ENCODE assay signal across 22 cellular contexts in the genomic region with DNA sequence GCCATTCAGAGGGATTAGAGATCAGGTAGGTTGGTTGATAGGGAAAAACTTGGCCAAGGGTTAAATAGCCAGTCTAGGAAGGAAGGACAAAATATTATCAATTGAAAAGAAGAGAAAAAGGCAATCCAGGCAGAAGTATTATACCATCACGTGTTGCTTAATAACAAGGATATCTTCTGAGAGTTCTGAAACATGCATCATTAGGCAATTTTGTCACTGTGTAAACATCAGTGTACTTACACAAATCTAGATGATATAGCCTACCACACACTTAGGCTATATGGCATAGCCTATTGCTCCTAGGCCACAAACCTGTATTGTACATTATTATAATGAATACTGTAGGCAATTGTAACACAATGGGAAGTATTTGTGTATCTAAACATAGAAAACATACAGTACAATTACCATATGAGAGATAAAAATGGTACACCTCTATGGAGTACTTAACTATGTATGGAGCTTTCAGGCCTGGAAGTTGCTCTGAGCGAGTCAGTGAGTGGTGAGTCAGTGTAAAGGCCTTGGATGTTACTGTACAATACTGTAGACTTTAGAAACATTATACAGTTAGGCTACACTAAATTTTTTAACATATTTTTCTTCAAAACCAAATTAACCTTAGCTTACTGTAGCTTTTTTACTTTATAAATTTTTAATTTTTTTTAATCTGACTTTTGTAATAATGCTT. TPM values are rescaled to one million over a fixed set of nuclear protein-coding genes. Genes with fewer than 3 reads are reported as not detected.
A peak's percentile ranks its signal among the peaks of the same experiment; 100 is the strongest.
DNase-seq lines count a peak whose midpoint lies in the region; ATAC-seq, FAIRE-seq and TF ChIP-seq lines count a peak whose summit lies in the region.
"Had no signal": no experiment of that assay in that cellular context is flagged by ENCODE, and none has a peak within 500 bp of the region (broad histone marks: within the 10 kb centered on the region; RNA-seq: fewer than 3 reads in every experiment).

No MANE protein-coding gene starts in this region.

- intact Hi-C loops in A673 (cut with micrococcal nuclease; ENCODE audit: unreplicated experiment) = loop anchor here (10.0 kb wide), 1 partner anchor 236 kb away; no protein-coding TSS in a partner anchor

- no peak for ATAC-seq in GM18505 (IDR thresholded peaks at IDR 0.05; ENCODE audit: unreplicated experiment)
- ATAC-seq: gastrocnemius medialis had no signal

- FAIRE-seq in astrocyte (lab: Jason Lieb, UNC) = peak; percentile 54

- no peaks in the 10 kb centered on the region for H4K20me1 ChIP-seq in astrocyte (ENCODE audit: insufficient read depth, low read length)

- H3K79me2 ChIP-seq in ACC112 (ENCODE audit: control insufficient read depth, insufficient read depth, low read length, unreplicated experiment) (no peaks in the 10 kb centered on the region), astrocyte (ENCODE audit: insufficient read depth, low read length) (no peaks in the 10 kb centered on the region)

- H2AFZ ChIP-seq in ACC112 (ENCODE audit: low read length, unreplicated experiment) (no peak overlapping the region), astrocyte (ENCODE audit: low read depth, low read length) (no peak overlapping the region)

- TF ChIP-seq POLR2A in suprapubic skin (IDR thresholded peaks at IDR 0.05) (no peak), GM18505 (IDR thresholded peaks at IDR 0.05; ENCODE audit: borderline replicate concordance, extremely low read depth, insufficient read depth, insufficient read length) (no peak)

- TF ChIP-seq CTCF in astrocyte (IDR thresholded peaks at IDR 0.05; ENCODE audit: insufficient read depth, low read depth, low read length) (no peak), foreskin fibroblast (IDR thresholded peaks at IDR 0.05; ENCODE audit: low read depth, low read length) (no peak), suprapubic skin (IDR thresholded peaks at IDR 0.05) (no peak), A673 (conservative IDR thresholded peaks at IDR 0.05; ENCODE audit: low read depth, low read length) (no peak)

- H3K27ac Mint-ChIP-seq in astrocyte (ENCODE audit: unreplicated experiment) = no peak overlapping the region
- H3K27ac Mint-ChIP-seq: CD4-positive, alpha-beta T cell; naive B cell had no signal

- H3K36me3 ChIP-seq in ACC112 (ENCODE audit: insufficient read depth, low read length) (no peaks in the 10 kb centered on the region), astrocyte (ENCODE audit: insufficient read depth, low read length) (no peaks in the 10 kb centered on the region), suprapubic skin (no peaks in the 10 kb centered on the region), A673 (ENCODE audit: insufficient read depth, low read length, poor library complexity, severe bottlenecking) (no peaks in the 10 kb centered on the region)
- H3K36me3 ChIP-seq: gastrocnemius medialis, SJSA1, thyroid gland had no signal

- no peaks in the 10 kb centered on the region for H3K27me3 Mint-ChIP-seq in astrocyte (ENCODE audit: low read depth, unreplicated experiment)
- H3K27me3 Mint-ChIP-seq: CD4-positive, alpha-beta T cell had no signal

- CTCF ChIA-PET in A673 (lab: Charles Lee) = interaction anchor here (0.8 kb wide), 1 partner anchor 93 kb away, joined by 4 read pairs; no protein-coding TSS in a partner anchor

- no peak overlapping the region for H3K4me3 Mint-ChIP-seq in astrocyte (ENCODE audit: unreplicated experiment)
- H3K4me3 Mint-ChIP-seq: CD4-positive, alpha-beta T cell; naive B cell had no signal

- no peak overlapping the region for H3K4me2 ChIP-seq in astrocyte (ENCODE audit: low read length)

- H3K27ac ChIP-seq in ACC112 (ENCODE audit: low read depth, low read length) (peak overlapping the region; percentile 15), astrocyte (ENCODE audit: low read depth, low read length) (no peak overlapping the region), suprapubic skin (no peak overlapping the region), A673 (ENCODE audit: low read depth, low read length, poor library complexity, severe bottlenecking) (no peak overlapping the region)
- H3K27ac ChIP-seq: gastrocnemius medialis, SJSA1, thyroid gland had no signal

- BruUV-seq in A673 (replicated peaks; lab: Mats Ljungman, UMichigan) = no TSS peak

- no peaks in the 10 kb centered on the region for H3K36me3 Mint-ChIP-seq in astrocyte (ENCODE audit: low read depth, unreplicated experiment)

- peak; percentile 19 for DNase-seq in HS-27A (ENCODE audit: low read depth)
- DNase-seq in astrocyte (ENCODE audit: low read depth) = peak; percentile 34
- peak; percentile 14 to 58 for DNase-seq in foreskin fibroblast
- no peak for DNase-seq in suprapubic skin (ENCODE audit: low spot score in 2 of 2)
- DNase-seq in A673 (ENCODE audit: low spot score) = no peak
- DNase-seq in stimulated activated CD4-positive, alpha-beta T cell treated with anti-CD3 and anti-CD28 coated beads, Interleukin-1b, Interleukin-23, amount 100 ng/mL, for 48 hours = no peak
- DNase-seq: activated CD4-positive, CD25-positive, alpha-beta regulatory T cell; CD4-positive, alpha-beta T cell; DMS79; effector memory CD4-positive, alpha-beta T cell; gastrocnemius medialis; naive B cell; NCI-H2081 treated with DMSO at 0.1 percent for 48 hours; NCI-H526; posterior cingulate gyrus; thyroid gland had no signal

- no peaks in the 10 kb centered on the region for H3K9me3 ChIP-seq in astrocyte (ENCODE audit: insufficient read depth, low read depth, low read length)
- H3K9me3 ChIP-seq in suprapubic skin = peaks cover 1% of the 10 kb centered on the region
- H3K9me3 ChIP-seq in A673 (ENCODE audit: low read depth, low read length, poor library complexity, severe bottlenecking) = no peaks in the 10 kb centered on the region
- H3K9me3 ChIP-seq: gastrocnemius medialis, SJSA1, thyroid gland had no signal

- H3K4me1 ChIP-seq in ACC112 (ENCODE audit: control insufficient read depth, insufficient read depth, low read length, unreplicated experiment) (peaks cover 9% of the 10 kb centered on the region), astrocyte (ENCODE audit: insufficient read depth, low read length) (no peaks in the 10 kb centered on the region), suprapubic skin (peaks cover 4% of the 10 kb centered on the region), A673 (ENCODE audit: insufficient read depth, low read length, poor library complexity, severe bottlenecking) (no peaks in the 10 kb centered on the region)
- H3K4me1 ChIP-seq: gastrocnemius medialis, thyroid gland had no signal

- H3K27me3 ChIP-seq in ACC112 (ENCODE audit: insufficient read depth, low read length) = no peaks in the 10 kb centered on the region
- no peaks in the 10 kb centered on the region for H3K27me3 ChIP-seq in astrocyte (ENCODE audit: insufficient read depth, low read length)
- no peaks in the 10 kb centered on the region for H3K27me3 ChIP-seq in suprapubic skin
- H3K27me3 ChIP-seq in A673 (replicated peaks; ENCODE audit: insufficient read depth, low read depth, low read length, poor library complexity) = no peaks in the 10 kb centered on the region
- H3K27me3 ChIP-seq: gastrocnemius medialis, SJSA1, thyroid gland had no signal

- peaks cover 7% of the 10 kb centered on the region for H3K9me3 Mint-ChIP-seq in astrocyte (ENCODE audit: unreplicated experiment)

- H3K4me1 Mint-ChIP-seq in astrocyte (ENCODE audit: low read depth, unreplicated experiment) = peaks cover 6% of the 10 kb centered on the region
- H3K4me1 Mint-ChIP-seq: naive B cell had no signal

- H3K4me3 ChIP-seq in ACC112 (ENCODE audit: low read depth, low read length) = no peak overlapping the region
- H3K4me3 ChIP-seq in astrocyte (ENCODE audit: insufficient read depth, low read depth, low read length) = no peak overlapping the region
- no peak overlapping the region for H3K4me3 ChIP-seq in foreskin fibroblast (ENCODE audit: low read depth in 1 of 2, low read length in 2 of 2)
- no peak overlapping the region for H3K4me3 ChIP-seq in suprapubic skin
- H3K4me3 ChIP-seq in A673 (ENCODE audit: low read depth, low read length, poor library complexity, severe bottlenecking) = no peak overlapping the region
- H3K4me3 ChIP-seq: gastrocnemius medialis, lung, SJSA1, thyroid gland had no signal

- WGBS in suprapubic skin = 91% methylated on average over 2 of the region's 2 CpGs

- POLR2A ChIA-PET in A673 (lab: Charles Lee; ENCODE audit: low non-redundant PET) = no interaction called here

- no peak for TF ChIP-seq EP300 in suprapubic skin (IDR thresholded peaks at IDR 0.05)

- no peak overlapping the region for H3K9ac ChIP-seq in astrocyte (ENCODE audit: low read length)

RNA-seq across cellular contexts. Expression of gene TEX55, which starts 2.7 kb away (rescaled TPM):
- total RNA-seq in astrocyte = not detected in 2 replicates
- not detected for total RNA-seq in suprapubic skin
- not detected in 2 replicates for total RNA-seq in A673 (2021)
- total RNA-seq: A172; CD4-positive, alpha-beta T cell; gastrocnemius medialis; lung; SJSA1; T-helper 2 cell treated with Interferon-gamma antibody and Interleukin-4, amounts not matched to agents 100 ng/mL and 5 ng/mL, for 36 hours had no signal

RNA-seq across cellular contexts. Expression of gene UPK1B, which starts 24.8 kb away (rescaled TPM):
- 0.14 TPM in 2 replicates for total RNA-seq in astrocyte
- 1 to 10 TPM in 2 of 4 donors, not detected in 2; 2.1 to 2.2 TPM for total RNA-seq in suprapubic skin
- not detected in 2 replicates for total RNA-seq in A673 (2021)
- total RNA-seq: A172; CD4-positive, alpha-beta T cell; gastrocnemius medialis; T-helper 2 cell treated with Interferon-gamma antibody and Interleukin-4, amounts not matched to agents 100 ng/mL and 5 ng/mL, for 36 hours; thyroid gland had no signal

Comparison
In these comparisons a context has a peak if more than half of its experiments do, and no peak if none do; other contexts are left out.
1. DNase-seq: peak in HS-27A (single experiment), astrocyte (single experiment) and foreskin fibroblast (2 of 2); none in suprapubic skin (0 of 2), A673 (single experiment) and stimulated activated CD4-positive, alpha-beta T cell treated with anti-CD3 and anti-CD28 coated beads, Interleukin-1b, Interleukin-23, amount 100 ng/mL, for 48 hours (single experiment).